In the genomic region with DNA sequence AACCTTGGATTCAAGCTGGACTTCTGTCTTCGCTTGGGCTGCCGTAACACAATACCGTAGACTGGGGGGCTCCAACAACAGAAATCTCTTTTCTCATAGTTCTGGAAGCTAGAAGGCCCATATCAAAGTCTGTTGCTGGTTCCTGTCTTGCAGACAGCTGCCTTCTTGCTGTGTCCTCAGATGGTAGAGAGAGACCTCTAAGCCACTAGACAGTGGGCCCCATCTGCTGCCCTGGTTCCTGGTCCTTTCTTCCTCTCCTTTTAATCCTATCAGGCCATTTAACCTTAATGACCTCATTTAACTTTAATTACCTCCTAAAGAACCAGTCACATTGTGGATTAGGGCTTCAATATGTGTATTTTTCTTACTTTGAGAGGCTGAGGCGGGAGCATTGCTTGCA, we compare ENCODE assay signal across 39 cellular contexts. TPM values are rescaled to one million over a fixed set of nuclear protein-coding genes. Genes with fewer than 3 reads are reported as not detected.
"Had no signal": no experiment of that assay in that cellular context is flagged by ENCODE, and none has a peak within 500 bp of the region (broad histone marks: within the 10 kb centered on the region; RNA-seq: fewer than 3 reads in every experiment).

No MANE protein-coding gene starts in this region.

- DNase-seq: activated CD4-positive, alpha-beta T cell treated with anti-CD3 and anti-CD28 coated beads for 36 hours; activated CD4-positive, alpha-beta T cell treated with anti-CD3 and anti-CD28 coated beads, Interleukin-2, amount 10 ng/mL, durations not matched to agents 7 days and 5 days; activated CD4-positive, alpha-beta T cell treated with anti-CD3 and anti-CD28 coated beads, Interleukin-2, amount 50 U/mL, for 48 hours; activated CD8-positive, alpha-beta memory T cell treated with anti-CD3 and anti-CD28 coated beads, Interleukin-2, amount 50 U/mL, for 4 hours; activated CD8-positive, alpha-beta T cell treated with anti-CD3 and anti-CD28 coated beads, Interleukin-2, amount 10 ng/mL, durations not matched to agents 7 days and 5 days; activated effector memory CD4-positive, alpha-beta T cell treated with Interleukin-2 at 50 U/mL for 16 hours; activated naive CD4-positive, alpha-beta T cell treated with anti-CD3 and anti-CD28 coated beads, Interleukin-2, amount 10 ng/mL, durations not matched to agents 7 days and 5 days; activated naive CD8-positive, alpha-beta T cell treated with anti-CD3 and anti-CD28 coated beads, Interleukin-2, amount 50 U/mL, for 24 hours; activated T-cell treated with anti-CD3 and anti-CD28 coated beads for 4 hours; activated T-cell treated with anti-CD3 and anti-CD28 coated beads, Interleukin-2, amount 50 U/mL, for 4 hours; anterior cingulate cortex; caudate nucleus; KBM-7; MM.1S; MV-4-11; NCI-H1092; NCI-H146; NCI-H187; NCI-H2029 treated with DMSO at 0.1 percent for 48 hours; NCI-H2107; NCI-H2171; NCI-H510A; NCI-H69; NK-92 treated with Interleukin-12 subunit alpha and Interleukin-12 subunit beta, amount 100 ng/mL, for 24 hours; PC-9; SIG-M5; T-cell had no signal

- H3K4me2 ChIP-seq: PC-9 had no signal

- H3K27ac Mint-ChIP-seq: activated CD4-positive, alpha-beta T cell treated with anti-CD3 and anti-CD28 coated beads for 36 hours; activated CD4-positive, alpha-beta T cell treated with anti-CD3 and anti-CD28 coated beads, Interleukin-2, amount 10 ng/mL, durations not matched to agents 7 days and 5 days; activated CD8-positive, alpha-beta T cell treated with anti-CD3 and anti-CD28 coated beads, Interleukin-2, amount 10 ng/mL, durations not matched to agents 7 days and 5 days; activated naive CD4-positive, alpha-beta T cell treated with anti-CD3 and anti-CD28 coated beads, Interleukin-2, amount 10 ng/mL, durations not matched to agents 7 days and 5 days; activated naive CD8-positive, alpha-beta T cell; activated naive CD8-positive, alpha-beta T cell treated with anti-CD3 and anti-CD28 coated beads, Interleukin-2, amount 50 U/mL, for 24 hours; activated T-helper 1 cell treated with anti-CD3 and anti-CD28 coated beads, Interleukin-12 subunit alpha, Interleukin-12 subunit beta, Interleukin-2, Interleukin-4 antibody, amounts not matched to agents 30 ng/mL and 10 ng/mL and 1 ng/mL, durations not matched to agents 14 hours and 24 hours and 36 hours; IgD-negative memory B cell; T-cell; WTC11 had no signal

- H3K27me3 Mint-ChIP-seq: activated CD4-positive, alpha-beta T cell treated with anti-CD3 and anti-CD28 coated beads for 36 hours; activated CD4-positive, alpha-beta T cell treated with anti-CD3 and anti-CD28 coated beads, Interleukin-2, amount 10 ng/mL, durations not matched to agents 7 days and 5 days; activated naive CD4-positive, alpha-beta T cell treated with anti-CD3 and anti-CD28 coated beads, Interleukin-2, amount 10 ng/mL, durations not matched to agents 7 days and 5 days; activated naive CD8-positive, alpha-beta T cell; activated naive CD8-positive, alpha-beta T cell treated with anti-CD3 and anti-CD28 coated beads, Interleukin-2, amount 50 U/mL, for 24 hours; brain; IgD-negative memory B cell; T-cell had no signal

- H3K9me3 Mint-ChIP-seq: activated CD4-positive, alpha-beta T cell treated with anti-CD3 and anti-CD28 coated beads, Interleukin-2, amount 10 ng/mL, durations not matched to agents 7 days and 5 days; activated naive CD4-positive, alpha-beta T cell treated with anti-CD3 and anti-CD28 coated beads, Interleukin-2, amount 10 ng/mL, durations not matched to agents 7 days and 5 days; activated naive CD8-positive, alpha-beta T cell treated with anti-CD3 and anti-CD28 coated beads, Interleukin-2, amount 50 U/mL, for 24 hours; activated T-cell treated with anti-CD3 and anti-CD28 coated beads, Interleukin-2, amount 50 U/mL, for 4 hours; activated T-helper 1 cell treated with anti-CD3 and anti-CD28 coated beads, Interleukin-12 subunit alpha, Interleukin-12 subunit beta, Interleukin-2, Interleukin-4 antibody, amounts not matched to agents 30 ng/mL and 10 ng/mL and 1 ng/mL, durations not matched to agents 14 hours and 24 hours and 36 hours; brain; IgD-negative memory B cell; T-cell; WTC11 had no signal

- H3K4me1 Mint-ChIP-seq: activated naive CD4-positive, alpha-beta T cell treated with anti-CD3 and anti-CD28 coated beads, Interleukin-2, amount 10 ng/mL, durations not matched to agents 7 days and 5 days; activated naive CD8-positive, alpha-beta T cell treated with anti-CD3 and anti-CD28 coated beads, Interleukin-2, amount 50 U/mL, for 24 hours; WTC11 had no signal

- H3K4me3 ChIP-seq: PC-9 had no signal

- H3K4me3 Mint-ChIP-seq: activated CD4-positive, alpha-beta T cell treated with anti-CD3 and anti-CD28 coated beads for 36 hours; activated CD4-positive, alpha-beta T cell treated with anti-CD3 and anti-CD28 coated beads, Interleukin-2, amount 10 ng/mL, durations not matched to agents 7 days and 5 days; activated CD8-positive, alpha-beta T cell treated with anti-CD3 and anti-CD28 coated beads, Interleukin-2, amount 10 ng/mL, durations not matched to agents 7 days and 5 days; activated naive CD4-positive, alpha-beta T cell treated with anti-CD3 and anti-CD28 coated beads, Interleukin-2, amount 10 ng/mL, durations not matched to agents 7 days and 5 days; activated naive CD8-positive, alpha-beta T cell; activated naive CD8-positive, alpha-beta T cell treated with anti-CD3 and anti-CD28 coated beads, Interleukin-2, amount 50 U/mL, for 24 hours; activated T-cell treated with anti-CD3 and anti-CD28 coated beads, Interleukin-2, amount 50 U/mL, for 4 hours; activated T-helper 1 cell treated with anti-CD3 and anti-CD28 coated beads, Interleukin-12 subunit alpha, Interleukin-12 subunit beta, Interleukin-2, Interleukin-4 antibody, amounts not matched to agents 30 ng/mL and 10 ng/mL and 1 ng/mL, durations not matched to agents 14 hours and 24 hours and 36 hours; brain; IgD-negative memory B cell; T-cell; WTC11 had no signal

- H3K27ac ChIP-seq: PC-9, RWPE1 had no signal

- FAIRE-seq: bronchial epithelial cell, RCC 7860, TTC549 had no signal

- ATAC-seq: activated CD4-positive, alpha-beta T cell treated with anti-CD3 and anti-CD28 coated beads for 36 hours; activated CD4-positive, CD25-positive, alpha-beta regulatory T cell treated with anti-CD3 and anti-CD28 coated beads, Interleukin-2, amount 50 U/mL, for 24 hours; activated CD8-positive, alpha-beta T cell treated with anti-CD3 and anti-CD28 coated beads, Interleukin-2, amount 10 ng/mL, durations not matched to agents 7 days and 5 days; activated naive CD8-positive, alpha-beta T cell treated with anti-CD3 and anti-CD28 coated beads, Interleukin-2, amount 50 U/mL, for 24 hours; activated T-cell treated with anti-CD3 and anti-CD28 coated beads, Interleukin-2, amount 50 U/mL, for 4 hours; Right ventricle myocardium inferior; SK-N-SH treated with all-trans-retinoic acid at 6 μM for 48 hours; T-cell; WTC11 had no signal

- H2AFZ ChIP-seq: PC-9 had no signal

RNA-seq across cellular contexts. Expression of a gene that starts 21.0 kb away (rescaled TPM):
- polyA plus RNA-seq: IgD-negative memory B cell had no signal
